Comparison of ENCODE assay signal across 8 cellular contexts in the genomic region with DNA sequence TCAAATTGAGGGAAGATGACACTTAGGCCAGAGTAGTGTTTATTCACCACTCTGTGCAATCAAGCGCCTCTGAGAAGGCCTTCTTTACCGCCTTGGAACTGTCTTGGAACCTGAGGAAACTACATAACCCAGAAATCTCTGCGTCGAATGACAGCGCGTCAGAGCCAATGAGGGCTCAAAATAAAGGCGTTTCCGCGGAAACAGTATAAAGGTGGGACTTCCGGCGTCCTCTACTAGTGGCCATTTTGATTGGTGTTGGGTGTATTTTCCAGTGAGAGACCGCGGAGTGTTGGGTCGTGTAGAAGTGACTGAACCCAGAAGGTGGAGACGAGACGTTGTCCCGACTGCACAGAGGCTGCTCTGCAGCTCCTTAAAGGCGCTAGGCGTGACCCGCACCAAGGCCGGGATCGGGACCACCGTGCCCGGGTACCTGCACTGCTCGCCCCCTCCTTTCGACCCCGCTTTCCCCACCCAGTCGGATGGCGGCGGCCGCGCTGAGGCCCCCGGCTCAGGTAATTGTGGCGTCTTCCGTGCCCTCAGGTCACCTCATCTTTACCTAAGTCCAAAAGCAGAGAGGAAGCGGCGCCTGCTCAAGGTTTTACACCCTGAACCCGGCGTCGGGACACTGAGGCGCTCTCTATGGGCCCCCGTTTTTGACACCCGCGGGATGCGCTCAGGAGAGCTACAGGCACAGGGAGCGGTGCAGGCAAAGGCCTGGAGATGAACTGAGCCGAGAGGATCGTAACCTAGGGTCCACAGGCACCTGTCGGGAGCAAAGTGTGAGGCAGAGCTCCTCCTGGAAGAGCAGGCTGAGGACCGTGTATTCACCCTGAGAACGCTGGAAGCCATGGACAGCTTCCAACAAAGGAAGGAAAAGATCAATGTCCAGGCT. TPM values are rescaled to one million over a fixed set of nuclear protein-coding genes. Genes with fewer than 3 reads are reported as not detected.
DNase-seq lines count a peak whose midpoint lies in the region; ATAC-seq and TF ChIP-seq lines count a peak whose summit lies in the region.

Gene ZNF776, plus strand, starts transcription at position 236 of the 892 bp plus-strand sequence. Its CDS starts 244 bp downstream, at position 480.

- peaks cover 2% of the 10 kb centered on the region for H3K36me3 ChIP-seq in kidney epithelial cell (ENCODE audit: control insufficient read depth, insufficient read depth, low read length)

- H3K27me3 ChIP-seq in kidney epithelial cell (ENCODE audit: control insufficient read depth, insufficient read depth, low read length), result no peaks in the 10 kb centered on the region

- H3K4me3 ChIP-seq in choroid plexus epithelial cell (ENCODE audit: low read depth, low read length) (peak within 1 kb of the TSS; percentile 88), kidney epithelial cell (ENCODE audit: low read depth, low read length) (peak within 1 kb of the TSS; percentile 89)

- ATAC-seq in GM19035 (IDR thresholded peaks at IDR 0.05; ENCODE audit: unreplicated experiment), result peak; percentile 96
- peak; percentile 98 for ATAC-seq in HG03342 (IDR thresholded peaks at IDR 0.05; ENCODE audit: unreplicated experiment)
- peak; percentile 99 to 100 for ATAC-seq in activated CD4-positive, CD25-positive, alpha-beta regulatory T cell treated with anti-CD3 and anti-CD28 coated beads, Interleukin-2, amount 50 U/mL, for 24 hours

- TF ChIP-seq CTCF in choroid plexus epithelial cell (conservative IDR thresholded peaks at IDR 0.05; ENCODE audit: low read depth, low read length) (no peak), kidney epithelial cell (IDR thresholded peaks at IDR 0.05; ENCODE audit: insufficient read depth, low read length, poor library complexity, severe bottlenecking) (no peak)

- DNase-seq in AML-193 (lab: John Stamatoyannopoulos, UW), result peak; percentile 89 to 91
- DNase-seq in NCI-H345 treated with DMSO at 0.1 percent for 48 hours (lab: John Stamatoyannopoulos, UW; ENCODE audit: unreplicated experiment), result peak; percentile 61
- DNase-seq in choroid plexus epithelial cell (ENCODE audit: low read depth), result peak; percentile 94
- peak; percentile 70 for DNase-seq in kidney epithelial cell (ENCODE audit: low read depth)
- DNase-seq in stimulated activated CD4-positive, alpha-beta T cell treated with anti-CD3 and anti-CD28 coated beads, Interleukin-15, amount 100 ng/mL, for 24 hours, result peak; percentile 85

RNA-seq across cellular contexts. Expression of gene ZNF776, which starts in this region (rescaled TPM):
- 9.9 and 12.2 TPM in 2 replicates for total RNA-seq in kidney epithelial cell

Comparison
In these comparisons a context has a peak if more than half of its experiments do, and no peak if none do; other contexts are left out.
1. Peak in every context shown above with its lines: DNase-seq, ATAC-seq and H3K4me3 ChIP-seq.